In the genomic region with DNA sequence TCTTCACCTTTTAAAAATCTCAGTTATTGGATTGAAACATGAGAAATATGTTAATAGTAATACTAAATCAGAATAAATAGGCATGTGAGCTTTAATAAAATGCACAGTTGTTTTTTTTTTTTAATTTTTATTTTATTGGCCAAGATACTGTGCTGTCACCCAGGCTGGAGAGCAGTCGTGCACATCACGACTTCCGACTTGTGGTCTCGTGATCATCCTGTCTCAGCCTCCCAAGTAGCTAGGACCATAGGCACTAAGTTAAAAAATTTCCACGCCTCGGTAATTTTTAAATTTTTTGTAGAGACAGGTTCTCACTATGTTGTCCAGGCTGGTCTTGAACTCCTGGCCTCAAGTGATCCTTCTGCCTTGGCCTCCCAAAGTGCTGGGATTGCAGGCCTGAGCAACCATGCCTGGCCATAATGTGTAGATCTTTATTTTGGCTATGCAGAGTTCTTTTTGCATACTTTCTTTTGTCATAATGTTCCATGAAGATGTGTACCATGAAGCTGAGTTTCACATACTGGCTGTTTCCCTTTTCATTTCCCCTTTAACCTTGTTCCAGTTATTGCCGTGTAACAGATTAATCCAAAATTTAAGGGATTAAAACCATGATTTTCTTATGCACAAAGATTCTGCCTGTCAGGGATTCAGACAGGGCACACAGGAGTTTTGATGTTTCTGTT, we compare ENCODE assay signal across 10 cellular contexts. TPM values are rescaled to one million over a fixed set of nuclear protein-coding genes. Genes with fewer than 3 reads are reported as not detected.
DNase-seq lines count a peak whose midpoint lies in the region; ATAC-seq and TF ChIP-seq lines count a peak whose summit lies in the region.
"Had no signal": no experiment of that assay in that cellular context is flagged by ENCODE, and none has a peak within 500 bp of the region (broad histone marks: within the 10 kb centered on the region; RNA-seq: fewer than 3 reads in every experiment).

No MANE protein-coding gene starts in this region.

- H3K27ac Mint-ChIP-seq in activated CD4-positive, alpha-beta T cell treated with anti-CD3 and anti-CD28 coated beads for 36 hours = peak overlapping the region; percentile 6
- H3K27ac Mint-ChIP-seq in naive B cell = peak overlapping the region in 5 of 6 donors; percentile 7 to 84 (median 47)

- H3K27ac ChIP-seq in SU-DHL-6 (ENCODE audit: low read depth, low read length) (peak overlapping the region; percentile 53), testis (peak overlapping the region in 1 of 2 donors; percentile 70)

- 76 to 83% methylated on average over 7 of the region's 7 CpGs for WGBS in testis, 2 donors

- H3K4me3 Mint-ChIP-seq in activated CD4-positive, alpha-beta T cell treated with anti-CD3 and anti-CD28 coated beads for 36 hours = no peak overlapping the region
- peak overlapping the region in 4 of 8 donors; percentile 29 to 72 (median 46) for H3K4me3 Mint-ChIP-seq in naive B cell

- peaks cover 17% of the 10 kb centered on the region for H4K20me1 ChIP-seq in SU-DHL-6 (ENCODE audit: low read depth, low read length)

- no peak overlapping the region for H3K9ac ChIP-seq in SU-DHL-6 (ENCODE audit: low read length)

- H3K79me2 ChIP-seq in SU-DHL-6 (ENCODE audit: insufficient read depth, low read length) = peaks cover 96% of the 10 kb centered on the region

- intact Hi-C loops in activated CD4-positive, alpha-beta T cell treated with anti-CD3 and anti-CD28 coated beads for 36 hours (cut with DNase I, micrococcal nuclease) = no loop called here
- intact Hi-C loops in testis (cut with DNase I; ENCODE audit: low total_unique reads) = no loop called here

- H3K4me1 ChIP-seq in testis = peaks cover 22% of the 10 kb centered on the region

- H3K4me3 ChIP-seq in SU-DHL-6 (ENCODE audit: insufficient read depth, low read length, poor library complexity, severe bottlenecking) (no peak overlapping the region), testis (no peak overlapping the region)
- H3K4me3 ChIP-seq: right atrium auricular region had no signal

- no peak for TF ChIP-seq POLR2A in testis (IDR thresholded peaks at IDR 0.05)

- ATAC-seq in activated CD4-positive, alpha-beta T cell treated with anti-CD3 and anti-CD28 coated beads for 36 hours = no peak
- peak; percentile 55 for ATAC-seq in GM18907 (IDR thresholded peaks at IDR 0.05; ENCODE audit: unreplicated experiment)
- peak; percentile 86 to 97 for ATAC-seq in naive B cell (ENCODE audit: low read depth in 2 of 2)
- ATAC-seq in HG02840 (IDR thresholded peaks at IDR 0.05; ENCODE audit: low FRiP score, unreplicated experiment) = no peak

- H3K36me3 Mint-ChIP-seq in activated CD4-positive, alpha-beta T cell treated with anti-CD3 and anti-CD28 coated beads for 36 hours (ENCODE audit: low read depth) = peaks cover 44% of the 10 kb centered on the region
- H3K36me3 Mint-ChIP-seq in naive B cell = peaks cover 0 to 4% of the 10 kb centered on the region in 2 donors

- no peaks in the 10 kb centered on the region for H3K27me3 ChIP-seq in SU-DHL-6 (ENCODE audit: low read length)
- no peaks in the 10 kb centered on the region for H3K27me3 ChIP-seq in testis
- H3K27me3 ChIP-seq: right atrium auricular region had no signal

- no peak for TF ChIP-seq CTCF in SU-DHL-6 (IDR thresholded peaks at IDR 0.05; ENCODE audit: insufficient read depth, low read length, poor library complexity, severe bottlenecking)
- no peak for TF ChIP-seq CTCF in testis (IDR thresholded peaks at IDR 0.05)

- H3K27me3 Mint-ChIP-seq in activated CD4-positive, alpha-beta T cell treated with anti-CD3 and anti-CD28 coated beads for 36 hours = no peaks in the 10 kb centered on the region
- H3K27me3 Mint-ChIP-seq in naive B cell = no peaks in the 10 kb centered on the region

- no peaks in the 10 kb centered on the region for H3K9me3 ChIP-seq in SU-DHL-6 (ENCODE audit: insufficient read depth, low read length)
- H3K9me3 ChIP-seq in testis = no peaks in the 10 kb centered on the region
- H3K9me3 ChIP-seq: right atrium auricular region had no signal

- H3K36me3 ChIP-seq in SU-DHL-6 (ENCODE audit: low read length) = peaks cover 4% of the 10 kb centered on the region; the same call in 1 of the 2 replicates
- no peaks in the 10 kb centered on the region for H3K36me3 ChIP-seq in testis (ENCODE audit: low read depth, missing control alignments)

- H3K4me2 ChIP-seq in SU-DHL-6 (ENCODE audit: low read depth, low read length, poor library complexity, severe bottlenecking) = peak overlapping the region; percentile 48

- H2AFZ ChIP-seq in SU-DHL-6 (ENCODE audit: low read depth, low read length, severe bottlenecking) = no peak overlapping the region

- no peaks in the 10 kb centered on the region for H3K9me2 ChIP-seq in SU-DHL-6 (replicated peaks; ENCODE audit: insufficient read depth, low read length)

- CTCF ChIA-PET in activated CD4-positive, alpha-beta T cell treated with anti-CD3 and anti-CD28 coated beads for 36 hours (lab: Charles Lee) = interaction anchor here (0.9 to 1.3 kb wide), 5 partner anchors 9 to 70 kb away, joined by 3 to 5 read pairs (median 4); partner anchors contain the start of gene NAT10

- peaks cover 62% of the 10 kb centered on the region for H3K4me1 Mint-ChIP-seq in activated CD4-positive, alpha-beta T cell treated with anti-CD3 and anti-CD28 coated beads for 36 hours
- peaks cover 28 to 50% (median 46%) of the 10 kb centered on the region in 3 donors for H3K4me1 Mint-ChIP-seq in naive B cell

- H3K9me3 Mint-ChIP-seq in activated CD4-positive, alpha-beta T cell treated with anti-CD3 and anti-CD28 coated beads for 36 hours (ENCODE audit: low read depth) = no peaks in the 10 kb centered on the region
- no peaks in the 10 kb centered on the region for H3K9me3 Mint-ChIP-seq in naive B cell

- POLR2A ChIA-PET in activated CD4-positive, alpha-beta T cell treated with anti-CD3 and anti-CD28 coated beads for 36 hours (lab: Charles Lee) = interaction anchor here (0.6 to 1.0 kb wide), 3 partner anchors 8 to 620 kb away, joined by 3 to 4 read pairs (median 3); no protein-coding TSS in a partner anchor

- no peak for DNase-seq in activated CD4-positive, alpha-beta T cell treated with anti-CD3 and anti-CD28 coated beads for 36 hours
- no peak for DNase-seq in activated CD4-positive, alpha-beta T cell treated with anti-CD3 and anti-CD28 coated beads for 4 hours
- DNase-seq in naive B cell (no peak), testis (no peak), SK-N-DZ (ENCODE audit: low spot score) (no peak)
- DNase-seq: NCI-H146 had no signal

- H3F3A ChIP-seq in SU-DHL-6 (ENCODE audit: insufficient read depth) = peaks cover 15% of the 10 kb centered on the region

RNA-seq across cellular contexts. Expression of gene CAPRIN1, which starts 16.0 kb away (rescaled TPM):
- total RNA-seq in activated CD4-positive, alpha-beta T cell treated with anti-CD3 and anti-CD28 coated beads for 36 hours = 100 to 1,000 TPM; 295 to 316 TPM
- polyA plus RNA-seq in naive B cell (ENCODE audit: low read depth in 6 of 6) (10 to 100 TPM; 36.3 to 70.9 (median 50.7) TPM), testis (ENCODE audit: insufficient read depth, low read depth, low replicate concordance) (419 TPM)
- total RNA-seq in testis = 100 to 1,000 TPM; 281 to 377 TPM
- polyA plus RNA-seq in SK-N-DZ (2014; cell fraction: cytosol; rRNA removed) = 153 and 161 TPM in 2 replicates
- polyA plus RNA-seq in SK-N-DZ (2014; cell fraction: nucleus; rRNA removed) = 102 and 145 TPM in 2 replicates

RNA-seq across cellular contexts. Expression of gene NAT10, which starts 37.9 kb away (rescaled TPM):
- 100 to 1,000 TPM; 142 to 147 TPM for total RNA-seq in activated CD4-positive, alpha-beta T cell treated with anti-CD3 and anti-CD28 coated beads for 36 hours
- polyA plus RNA-seq in naive B cell (ENCODE audit: low read depth in 6 of 6) (10 to 100 TPM; 12.1 to 43.8 (median 33.8) TPM), testis (ENCODE audit: insufficient read depth, low read depth, low replicate concordance) (49.9 TPM)
- total RNA-seq in testis = 10 to 100 TPM; 47.7 to 50.5 TPM
- polyA plus RNA-seq in SK-N-DZ (2014; cell fraction: cytosol; rRNA removed) = 30.3 and 33.1 TPM in 2 replicates
- polyA plus RNA-seq in SK-N-DZ (2014; cell fraction: nucleus; rRNA removed) = 34.8 and 46.8 TPM in 2 replicates

Comparison
In these comparisons a context has a peak if more than half of its experiments do, and no peak if none do; other contexts are left out.
1. ATAC-seq: peak in GM18907 (single experiment) and naive B cell (2 of 2); none in activated CD4-positive, alpha-beta T cell treated with anti-CD3 and anti-CD28 coated beads for 36 hours (single experiment) and HG02840 (single experiment).